16 cellular contexts compared by ENCODE assay signal in the genomic region with DNA sequence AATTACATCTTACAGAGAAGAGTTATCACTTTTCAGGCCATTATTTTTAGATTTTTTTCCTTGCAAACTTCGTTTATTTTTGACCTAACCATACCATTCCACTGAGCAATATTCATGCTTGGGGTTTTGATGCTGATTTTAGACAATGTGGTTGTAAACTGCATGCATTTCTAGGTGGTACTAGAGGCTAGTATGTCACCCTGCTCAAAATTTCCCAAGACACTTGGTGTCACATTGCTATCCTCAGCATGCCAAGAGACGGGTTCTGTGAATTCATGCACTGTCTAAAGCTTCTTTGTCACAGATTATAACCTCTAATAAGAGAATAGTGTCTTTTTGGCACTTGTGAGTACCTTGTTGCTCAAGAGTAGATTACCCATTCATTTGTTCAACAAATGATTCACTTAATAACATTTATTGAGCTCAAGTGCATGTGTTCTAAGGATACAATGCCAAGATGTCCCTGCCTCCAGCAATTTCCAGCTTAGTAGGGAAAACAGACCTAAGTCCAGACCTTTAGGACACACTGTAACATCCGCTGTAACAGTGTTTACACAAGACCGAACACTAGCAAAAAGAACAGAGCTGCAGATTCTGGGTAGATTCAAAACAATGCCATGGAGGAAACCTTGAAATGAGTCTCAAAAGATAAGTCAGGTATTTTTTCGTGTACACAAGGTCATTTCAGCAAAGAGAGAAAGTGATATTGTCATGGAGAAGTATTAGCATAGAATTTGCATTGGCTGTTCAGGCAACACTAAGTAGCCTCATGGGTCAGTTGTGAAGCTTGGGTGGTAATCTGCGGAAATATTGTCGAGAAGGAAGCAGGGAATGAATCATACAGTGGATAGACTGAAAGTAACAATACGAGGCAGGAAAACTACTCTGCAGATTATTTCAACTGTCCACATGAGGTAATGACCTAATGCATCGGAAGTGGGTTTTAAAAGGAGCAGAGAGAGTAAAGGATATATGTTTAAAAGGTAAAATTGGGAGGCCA.
DNase-seq lines count a peak whose midpoint lies in the region; ATAC-seq and TF ChIP-seq lines count a peak whose summit lies in the region.
"Had no signal": no experiment of that assay in that cellular context is flagged by ENCODE, and none has a peak within 500 bp of the region (broad histone marks: within the 10 kb centered on the region; RNA-seq: fewer than 3 reads in every experiment).

No MANE protein-coding gene starts in this region.

- H3K36me3 Mint-ChIP-seq in osteocyte (ENCODE audit: unreplicated experiment), result no peaks in the 10 kb centered on the region
- H3K36me3 Mint-ChIP-seq: brain had no signal

- H3K27me3 Mint-ChIP-seq in osteocyte (ENCODE audit: unreplicated experiment), result no peaks in the 10 kb centered on the region
- H3K27me3 Mint-ChIP-seq: brain had no signal

- H3K9me3 ChIP-seq in MG63 (no peaks in the 10 kb centered on the region; the same call in 1 of the 2 replicates), endocrine pancreas (ENCODE audit: control insufficient read depth, low read length) (no peaks in the 10 kb centered on the region)
- H3K9me3 ChIP-seq in effector memory CD4-positive, alpha-beta T cell (ENCODE audit: control insufficient read depth, low read length), result no peaks in the 10 kb centered on the region

- H3K4me3 Mint-ChIP-seq in osteocyte (ENCODE audit: unreplicated experiment), result peak overlapping the region; percentile 41

- H3K4me1 Mint-ChIP-seq in osteocyte (ENCODE audit: unreplicated experiment), result peaks cover 52% of the 10 kb centered on the region

- H3K9ac ChIP-seq in endocrine pancreas (ENCODE audit: control insufficient read depth, insufficient read depth, low read length), result no peak overlapping the region

- H3K36me3 ChIP-seq in MG63 (no peaks in the 10 kb centered on the region), endocrine pancreas (ENCODE audit: control insufficient read depth, insufficient read depth, low read length) (no peaks in the 10 kb centered on the region)
- H3K36me3 ChIP-seq in effector memory CD4-positive, alpha-beta T cell (ENCODE audit: control insufficient read depth, insufficient read depth, low read length), result no peaks in the 10 kb centered on the region

- H3K4me1 ChIP-seq in endocrine pancreas (ENCODE audit: control insufficient read depth, insufficient read depth, low read length), result no peaks in the 10 kb centered on the region
- H3K4me1 ChIP-seq in effector memory CD4-positive, alpha-beta T cell (ENCODE audit: control insufficient read depth, insufficient read depth, low read length, poor library complexity, severe bottlenecking), result no peaks in the 10 kb centered on the region

- H3K9me3 Mint-ChIP-seq in osteocyte (ENCODE audit: unreplicated experiment), result no peaks in the 10 kb centered on the region

- ATAC-seq in HG03135 (IDR thresholded peaks at IDR 0.05; ENCODE audit: unreplicated experiment), result no peak
- ATAC-seq: left ventricle myocardium superior had no signal

- H3K4me3 ChIP-seq in MG63, result peak overlapping the region; percentile 30
- H3K4me3 ChIP-seq in endocrine pancreas (ENCODE audit: control insufficient read depth, insufficient read depth, low read length), result peak overlapping the region; percentile 23
- H3K4me3 ChIP-seq in effector memory CD4-positive, alpha-beta T cell (ENCODE audit: insufficient read depth, low read depth, low read length, poor library complexity, severe bottlenecking), result no peak overlapping the region

- no peak for TF ChIP-seq CTCF in osteocyte (IDR thresholded peaks at IDR 0.05)

- DNase-seq in AG08395 (ENCODE audit: low spot score), result peak; percentile 23
- DNase-seq in MG63, result peak; percentile 70
- DNase-seq in osteocyte (ENCODE audit: extremely low spot score, unreplicated experiment), result no peak
- no peak for DNase-seq in effector memory CD4-positive, alpha-beta T cell
- DNase-seq in HEK293T (ENCODE audit: extremely low spot score), result no peak
- no peak for DNase-seq in NCI-H748 treated with DMSO at 0.1 percent for 48 hours (lab: John Stamatoyannopoulos, UW)
- DNase-seq: activated CD4-positive, alpha-beta T cell treated with anti-CD3 and anti-CD28 coated beads, Interleukin-2, amount 50 U/mL, for 1 hour; hippocampal formation; left ventricle myocardium superior; OCI-M1; stimulated activated CD4-positive, alpha-beta T cell treated with anti-CD3 and anti-CD28 coated beads, Interleukin-12 subunit alpha, Interleukin-12 subunit beta, amount 100 ng/mL, for 4 hours; T-helper 2 cell; trophoblast cell had no signal

- H3K27ac ChIP-seq in effector memory CD4-positive, alpha-beta T cell (ENCODE audit: insufficient read depth, low read length, poor library complexity, severe bottlenecking), result no peak overlapping the region

- peak overlapping the region; percentile 95 for H3K27ac Mint-ChIP-seq in osteocyte (ENCODE audit: unreplicated experiment)

- CTCF ChIA-PET in HEK293T (lab: Yijun Ruan, JAX), result no interaction called here

- H3K27me3 ChIP-seq in MG63 (no peaks in the 10 kb centered on the region), endocrine pancreas (ENCODE audit: control insufficient read depth, insufficient read depth, low read length) (no peaks in the 10 kb centered on the region)
- no peaks in the 10 kb centered on the region for H3K27me3 ChIP-seq in effector memory CD4-positive, alpha-beta T cell (replicated peaks; ENCODE audit: control insufficient read depth, insufficient read depth, low read length, poor library complexity, severe bottlenecking)

- POLR2A ChIA-PET in HEK293T (lab: Yijun Ruan, JAX), result no interaction called here

TF ChIP-seq in HEK293T, 16 proteins besides CTCF, POLR2A, EP300 and RAD21:
- TF ChIP-seq LEF1 (IDR thresholded peaks at IDR 0.05; ENCODE audit: borderline replicate concordance) (no peak), FOXA1 (IDR thresholded peaks at IDR 0.05) (no peak), TARDBP (IDR thresholded peaks at IDR 0.05) (no peak), NFRKB (IDR thresholded peaks at IDR 0.05) (no peak), HDGF (IDR thresholded peaks at IDR 0.05; ENCODE audit: borderline replicate concordance) (no peak), ARNT (IDR thresholded peaks at IDR 0.05) (no peak), SUZ12 (IDR thresholded peaks at IDR 0.05) (no peak), L3MBTL2 (conservative IDR thresholded peaks at IDR 0.05) (no peak), FOXK2 (IDR thresholded peaks at IDR 0.05) (no peak), PKNOX1 (IDR thresholded peaks at IDR 0.05) (no peak), FOXM1 (IDR thresholded peaks at IDR 0.05; ENCODE audit: borderline replicate concordance) (no peak)
TF ChIP-seq in HEK293T: peak in this region for 0.

Comparison
In these comparisons a context has a peak if more than half of its experiments do, and no peak if none do; other contexts are left out.
1. DNase-seq: peak in AG08395 (single experiment) and MG63 (single experiment); none in osteocyte (single experiment), effector memory CD4-positive, alpha-beta T cell (0 of 3), HEK293T (single experiment) and NCI-H748 treated with DMSO at 0.1 percent for 48 hours (single experiment).